Comparison of ENCODE assay signal across 15 cellular contexts in the genomic region with DNA sequence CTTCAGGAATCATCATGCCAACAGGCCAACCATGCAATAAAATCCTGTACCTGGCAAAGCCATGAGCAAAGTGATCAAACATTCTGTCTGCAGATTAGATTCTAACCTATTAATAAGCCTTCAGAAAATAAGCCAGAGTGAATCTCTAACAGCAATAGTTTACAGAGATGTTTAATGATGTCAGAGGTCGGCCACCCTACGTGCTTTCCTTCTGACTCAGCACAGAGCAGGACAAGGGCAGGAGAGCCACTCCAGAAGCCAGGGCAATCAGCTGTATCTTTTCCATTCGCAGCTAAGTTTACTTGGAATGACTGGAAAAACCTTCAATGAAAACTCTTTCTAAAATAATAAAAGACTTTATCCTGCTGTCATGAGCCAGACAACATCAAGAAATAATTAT. TPM values are rescaled to one million over a fixed set of nuclear protein-coding genes. Genes with fewer than 3 reads are reported as not detected.
DNase-seq lines count a peak whose midpoint lies in the region; ATAC-seq and TF ChIP-seq lines count a peak whose summit lies in the region.
"Had no signal": no experiment of that assay in that cellular context is flagged by ENCODE, and none has a peak within 500 bp of the region (broad histone marks: within the 10 kb centered on the region; RNA-seq: fewer than 3 reads in every experiment).

No MANE protein-coding gene starts in this region.

- H3K79me2 ChIP-seq in neural progenitor cell (ENCODE audit: low read depth): no peaks in the 10 kb centered on the region

- peaks cover 25% of the 10 kb centered on the region for H3K4me1 Mint-ChIP-seq in neural progenitor cell
- peaks cover 2% of the 10 kb centered on the region for H3K4me1 Mint-ChIP-seq in glutamatergic neuron (ENCODE audit: low read depth, unreplicated experiment)
- no peaks in the 10 kb centered on the region for H3K4me1 Mint-ChIP-seq in activated CD4-positive, alpha-beta memory T cell treated with anti-CD3 and anti-CD28 coated beads, Interleukin-2, amount 10 ng/mL, durations not matched to agents 7 days and 5 days
- H3K4me1 Mint-ChIP-seq: CD4-positive, CD25-positive, alpha-beta regulatory T cell; stimulated activated memory B cell treated with anti-CD40 and anti-IgM and Interleukin-4, amounts not matched to agents 10 μg/mL and 1 μg/mL and 100 μg/mL, for 72 hours had no signal

- H3K4me1 ChIP-seq in RWPE2 (ENCODE audit: insufficient read depth, poor library complexity, severe bottlenecking) (peaks cover 42% of the 10 kb centered on the region), neural progenitor cell (peaks cover 9% of the 10 kb centered on the region)
- H3K4me1 ChIP-seq: spleen had no signal

- no peaks in the 10 kb centered on the region for H3K9me3 Mint-ChIP-seq in neural progenitor cell
- peaks cover 1% of the 10 kb centered on the region for H3K9me3 Mint-ChIP-seq in glutamatergic neuron (ENCODE audit: unreplicated experiment)
- no peaks in the 10 kb centered on the region for H3K9me3 Mint-ChIP-seq in activated CD4-positive, alpha-beta memory T cell treated with anti-CD3 and anti-CD28 coated beads, Interleukin-2, amount 10 ng/mL, durations not matched to agents 7 days and 5 days
- H3K9me3 Mint-ChIP-seq: stimulated activated memory B cell treated with anti-CD40 and anti-IgM and Interleukin-4, amounts not matched to agents 10 μg/mL and 1 μg/mL and 100 μg/mL, for 72 hours had no signal

- CTCF ChIA-PET in activated CD4-positive, alpha-beta memory T cell treated with anti-CD3 and anti-CD28 coated beads, Interleukin-2, amount 10 ng/mL, durations not matched to agents 7 days and 5 days (lab: Charles Lee): no interaction called here

- no peak overlapping the region for H3K4me3 ChIP-seq in RWPE2 (ENCODE audit: severe bottlenecking)
- no peak overlapping the region for H3K4me3 ChIP-seq in fibroblast of pulmonary artery (replicated peaks; ENCODE audit: low read depth, low read length)
- no peak overlapping the region for H3K4me3 ChIP-seq in neural progenitor cell
- H3K4me3 ChIP-seq: spleen had no signal

- H4K20me1 ChIP-seq in neural progenitor cell (ENCODE audit: low read depth): no peaks in the 10 kb centered on the region

- H3K27ac Mint-ChIP-seq in neural progenitor cell (no peak overlapping the region), glutamatergic neuron (ENCODE audit: unreplicated experiment) (no peak overlapping the region)
- H3K27ac Mint-ChIP-seq in activated CD4-positive, alpha-beta memory T cell treated with anti-CD3 and anti-CD28 coated beads, Interleukin-2, amount 10 ng/mL, durations not matched to agents 7 days and 5 days: no peak overlapping the region
- H3K27ac Mint-ChIP-seq: CD4-positive, CD25-positive, alpha-beta regulatory T cell; stimulated activated memory B cell treated with anti-CD40 and anti-IgM and Interleukin-4, amounts not matched to agents 10 μg/mL and 1 μg/mL and 100 μg/mL, for 72 hours had no signal

- H3K4me3 Mint-ChIP-seq in neural progenitor cell (no peak overlapping the region), glutamatergic neuron (ENCODE audit: unreplicated experiment) (no peak overlapping the region)
- no peak overlapping the region for H3K4me3 Mint-ChIP-seq in activated CD4-positive, alpha-beta memory T cell treated with anti-CD3 and anti-CD28 coated beads, Interleukin-2, amount 10 ng/mL, durations not matched to agents 7 days and 5 days
- H3K4me3 Mint-ChIP-seq: CD4-positive, CD25-positive, alpha-beta regulatory T cell; stimulated activated memory B cell treated with anti-CD40 and anti-IgM and Interleukin-4, amounts not matched to agents 10 μg/mL and 1 μg/mL and 100 μg/mL, for 72 hours had no signal

- H3K9me3 ChIP-seq in RWPE2 (ENCODE audit: severe bottlenecking) (no peaks in the 10 kb centered on the region), neural progenitor cell (ENCODE audit: low read depth) (no peaks in the 10 kb centered on the region)
- H3K9me3 ChIP-seq: spleen had no signal

- no peaks in the 10 kb centered on the region for H3K27me3 ChIP-seq in RWPE2 (ENCODE audit: insufficient read depth, poor library complexity, severe bottlenecking)
- H3K27me3 ChIP-seq in neural progenitor cell: no peaks in the 10 kb centered on the region
- H3K27me3 ChIP-seq: spleen had no signal

- H3K27me3 Mint-ChIP-seq in neural progenitor cell (ENCODE audit: insufficient read depth, low read depth): no peaks in the 10 kb centered on the region
- no peaks in the 10 kb centered on the region for H3K27me3 Mint-ChIP-seq in glutamatergic neuron (ENCODE audit: unreplicated experiment)
- peaks cover 7% of the 10 kb centered on the region for H3K27me3 Mint-ChIP-seq in activated CD4-positive, alpha-beta memory T cell treated with anti-CD3 and anti-CD28 coated beads, Interleukin-2, amount 10 ng/mL, durations not matched to agents 7 days and 5 days
- H3K27me3 Mint-ChIP-seq: stimulated activated memory B cell treated with anti-CD40 and anti-IgM and Interleukin-4, amounts not matched to agents 10 μg/mL and 1 μg/mL and 100 μg/mL, for 72 hours had no signal

- peak; percentile 68 for ATAC-seq in RWPE2 (ENCODE audit: low read depth)
- ATAC-seq in omental fat pad (ENCODE audit: low FRiP score): peak; percentile 61
- ATAC-seq in esophagus mucosa: no peak
- ATAC-seq: stimulated activated memory B cell treated with anti-CD40 and anti-IgM and Interleukin-4, amounts not matched to agents 10 μg/mL and 1 μg/mL and 100 μg/mL, for 72 hours had no signal

- H3K36me3 Mint-ChIP-seq in neural progenitor cell (no peaks in the 10 kb centered on the region), glutamatergic neuron (ENCODE audit: unreplicated experiment) (no peaks in the 10 kb centered on the region)
- no peaks in the 10 kb centered on the region for H3K36me3 Mint-ChIP-seq in activated CD4-positive, alpha-beta memory T cell treated with anti-CD3 and anti-CD28 coated beads, Interleukin-2, amount 10 ng/mL, durations not matched to agents 7 days and 5 days (ENCODE audit: low read depth)
- H3K36me3 Mint-ChIP-seq: CD4-positive, CD25-positive, alpha-beta regulatory T cell; stimulated activated memory B cell treated with anti-CD40 and anti-IgM and Interleukin-4, amounts not matched to agents 10 μg/mL and 1 μg/mL and 100 μg/mL, for 72 hours had no signal

- POLR2A ChIA-PET in activated CD4-positive, alpha-beta memory T cell treated with anti-CD3 and anti-CD28 coated beads, Interleukin-2, amount 10 ng/mL, durations not matched to agents 7 days and 5 days (lab: Charles Lee): no interaction called here

- no peak for TF ChIP-seq CTCF in RWPE2 (IDR thresholded peaks at IDR 0.05; ENCODE audit: poor library complexity, severe bottlenecking)
- no peak for TF ChIP-seq CTCF in fibroblast of pulmonary artery (IDR thresholded peaks at IDR 0.05; ENCODE audit: low read length, missing control alignments)
- TF ChIP-seq CTCF in omental fat pad (IDR thresholded peaks at IDR 0.05): no peak
- TF ChIP-seq CTCF in neural progenitor cell (IDR thresholded peaks at IDR 0.05): no peak
- TF ChIP-seq CTCF in glutamatergic neuron (IDR thresholded peaks at IDR 0.05; ENCODE audit: partially characterized antibody, unreplicated experiment): no peak

- no peak overlapping the region for H3K9ac ChIP-seq in neural progenitor cell

- no peak overlapping the region for H2AFZ ChIP-seq in neural progenitor cell (replicated peaks)

- H3K36me3 ChIP-seq in RWPE2 (ENCODE audit: low read depth): peaks cover 93% of the 10 kb centered on the region
- H3K36me3 ChIP-seq in neural progenitor cell: no peaks in the 10 kb centered on the region
- H3K36me3 ChIP-seq: spleen had no signal

- no peak overlapping the region for H3K4me2 ChIP-seq in neural progenitor cell

- DNase-seq in AG20443 (ENCODE audit: low spot score): peak; percentile 74
- DNase-seq in RWPE2 (ENCODE audit: low spot score): no peak
- peak; percentile 81 for DNase-seq in fibroblast of pulmonary artery (ENCODE audit: low read depth)
- DNase-seq in omental fat pad (ENCODE audit: low spot score): peak; percentile 38
- no peak for DNase-seq in neural progenitor cell (ENCODE audit: low spot score)
- DNase-seq in glutamatergic neuron: no peak
- no peak for DNase-seq in activated CD4-positive, alpha-beta memory T cell treated with anti-CD3 and anti-CD28 coated beads, Interleukin-2, amount 10 ng/mL, durations not matched to agents 7 days and 5 days
- DNase-seq: CD4-positive, CD25-positive, alpha-beta regulatory T cell; central memory CD4-positive, alpha-beta T cell; NCI-H2029 treated with DMSO at 0.1 percent for 48 hours; SHP77 treated with DMSO at 0.1 percent for 48 hours; spleen had no signal

- H3F3A ChIP-seq in neural progenitor cell (ENCODE audit: low read depth): no peaks in the 10 kb centered on the region

- peak overlapping the region; percentile 32 for H3K27ac ChIP-seq in RWPE2 (ENCODE audit: poor library complexity, severe bottlenecking)
- H3K27ac ChIP-seq in neural progenitor cell: no peak overlapping the region
- H3K27ac ChIP-seq: HL-60, spleen had no signal

RNA-seq across cellular contexts. Expression of a gene that starts 13.2 kb away (rescaled TPM):
- total RNA-seq in omental fat pad (100 to 1,000 TPM in 3 of 4 donors, 10 to 100 TPM in 1; 16.7 to 303 (median 151) TPM), neural progenitor cell (ENCODE audit: low replicate concordance) (not detected in 2 replicates), glutamatergic neuron (ENCODE audit: unreplicated experiment) (0.25 TPM), esophagus mucosa (2.2 TPM)
- total RNA-seq in activated CD4-positive, alpha-beta memory T cell treated with anti-CD3 and anti-CD28 coated beads, Interleukin-2, amount 10 ng/mL, durations not matched to agents 7 days and 5 days: under 1 TPM; 0.10 to 0.13 TPM
- total RNA-seq: CD4-positive, CD25-positive, alpha-beta regulatory T cell had no signal

Comparison
In these comparisons a context has a peak if more than half of its experiments do, and no peak if none do; other contexts are left out.
1. DNase-seq: peak in AG20443 (single experiment), fibroblast of pulmonary artery (single experiment) and omental fat pad (single experiment); none in RWPE2 (single experiment), neural progenitor cell (single experiment), glutamatergic neuron (single experiment) and activated CD4-positive, alpha-beta memory T cell treated with anti-CD3 and anti-CD28 coated beads, Interleukin-2, amount 10 ng/mL, durations not matched to agents 7 days and 5 days (single experiment).